In the genomic region with DNA sequence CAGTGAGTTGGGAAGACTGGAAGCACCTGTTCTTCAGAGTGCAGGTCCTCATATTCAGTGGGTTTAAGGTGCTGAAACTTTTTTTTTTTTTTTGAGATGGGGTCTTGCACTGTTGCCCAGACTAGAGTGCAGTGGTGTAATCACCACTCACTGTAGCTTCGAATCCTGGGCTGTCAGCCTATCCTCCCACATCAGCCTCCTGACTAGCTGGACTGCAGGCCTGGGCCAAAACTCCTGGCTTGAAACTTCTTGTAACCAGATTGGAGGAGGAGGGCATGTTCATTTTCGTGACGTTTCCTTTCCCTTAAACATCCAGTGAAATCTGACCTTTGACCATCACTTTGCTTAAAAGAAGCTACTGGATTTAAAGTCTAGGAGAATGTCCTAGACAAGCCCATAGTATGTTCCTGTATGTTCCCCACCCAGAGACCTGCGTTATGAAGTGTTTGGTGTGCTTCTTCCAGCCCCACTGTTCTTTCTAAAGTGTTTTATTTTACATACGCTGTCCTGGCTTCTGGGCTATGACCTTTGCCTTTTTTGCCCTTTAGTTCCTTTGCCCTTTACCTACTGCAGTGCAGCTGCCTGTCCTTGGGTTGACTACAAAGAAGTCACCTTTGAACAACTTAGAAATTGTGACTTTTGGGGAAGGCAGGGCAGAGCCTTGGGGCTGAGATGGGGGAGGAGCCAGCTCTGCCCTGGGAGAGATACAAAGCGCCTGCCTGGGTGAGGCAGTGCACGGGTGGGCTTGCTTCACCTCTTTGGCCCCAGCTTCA, we compare ENCODE assay signal across 9 cellular contexts. TPM values are rescaled to one million over a fixed set of nuclear protein-coding genes. Genes with fewer than 3 reads are reported as not detected.
DNase-seq lines count a peak whose midpoint lies in the region; ATAC-seq and TF ChIP-seq lines count a peak whose summit lies in the region.
"Had no signal": no experiment of that assay in that cellular context is flagged by ENCODE, and none has a peak within 500 bp of the region (broad histone marks: within the 10 kb centered on the region; RNA-seq: fewer than 3 reads in every experiment).

No MANE protein-coding gene starts in this region.

- no peak for ATAC-seq in activated T-helper 17 cell treated with anti-CD3 and anti-CD28 coated beads, Interleukin-2, amount 50 U/mL, for 72 hours (replicated peaks)
- ATAC-seq in foreskin keratinocyte (no peak), GM21526 (IDR thresholded peaks at IDR 0.05; ENCODE audit: low FRiP score, unreplicated experiment) (no peak)

- CTCF ChIA-PET in HEK293 (lab: Yijun Ruan, JAX): interaction anchor here (0.6 to 1.2 kb wide), 2 partner anchors 14 to 92 kb away, joined by 3 to 4 read pairs; no protein-coding TSS in a partner anchor

- peaks cover 39% of the 10 kb centered on the region for H3K36me3 Mint-ChIP-seq in activated T-helper 17 cell treated with anti-CD3 and anti-CD28 coated beads, Interleukin-2, amount 50 U/mL, for 72 hours (ENCODE audit: low read depth)

- no peaks in the 10 kb centered on the region for H3K9me3 ChIP-seq in HEK293 (ENCODE audit: control insufficient read depth, insufficient read depth, low read depth, low read length)

- no peaks in the 10 kb centered on the region for H3K27me3 Mint-ChIP-seq in activated T-helper 17 cell treated with anti-CD3 and anti-CD28 coated beads, Interleukin-2, amount 50 U/mL, for 72 hours

- H3K4me1 Mint-ChIP-seq in activated T-helper 17 cell treated with anti-CD3 and anti-CD28 coated beads, Interleukin-2, amount 50 U/mL, for 72 hours: peaks cover 66% of the 10 kb centered on the region

- peak overlapping the region; percentile 37 for H3K27ac Mint-ChIP-seq in activated T-helper 17 cell treated with anti-CD3 and anti-CD28 coated beads, Interleukin-2, amount 50 U/mL, for 72 hours

- H3K4me1 ChIP-seq in HEK293 (ENCODE audit: control insufficient read depth, insufficient read depth, low read length): peaks cover 42% of the 10 kb centered on the region
- H3K4me1 ChIP-seq in foreskin keratinocyte: peaks cover 18% of the 10 kb centered on the region

- no peak overlapping the region for H3K27ac ChIP-seq in HEK293 (ENCODE audit: extremely low read depth, low read depth, low read length)
- peak overlapping the region; percentile 36 for H3K27ac ChIP-seq in foreskin keratinocyte
- H3K27ac ChIP-seq in skin epidermis: peak overlapping the region in 13 of 21 experiments; percentile 13 to 81 (median 41)

- no peak for DNase-seq in foreskin keratinocyte
- DNase-seq in GM20000 (ENCODE audit: low spot score): no peak
- no peak for DNase-seq in activated CD4-positive, alpha-beta T cell treated with anti-CD3 and anti-CD28 coated beads for 48 hours
- DNase-seq in NCI-H1436 (lab: John Stamatoyannopoulos, UW): no peak
- DNase-seq: SIG-M5 had no signal

- POLR2A ChIA-PET in HEK293 (lab: Yijun Ruan, JAX): interaction anchor here (0.7 kb wide), 1 partner anchor 99 kb away, joined by 3 read pairs; a partner anchor contains a TSS

- no peaks in the 10 kb centered on the region for H3K9me3 Mint-ChIP-seq in activated T-helper 17 cell treated with anti-CD3 and anti-CD28 coated beads, Interleukin-2, amount 50 U/mL, for 72 hours

- H3K4me3 ChIP-seq in HEK293 (ENCODE audit: low read depth, low read length) (no peak overlapping the region), skin epidermis (no peak overlapping the region)

- peaks cover 0 to 24% of the 10 kb centered on the region in 2 experiments; a peak in 1 of 3 replicates for H3K36me3 ChIP-seq in HEK293 (ENCODE audit: control insufficient read depth in 2 of 2, insufficient read depth in 1 of 2, low read length in 2 of 2)

- no peak for TF ChIP-seq CTCF in HEK293 (tag by site-specific recombination; IDR thresholded peaks at IDR 0.05)
- TF ChIP-seq CTCF in foreskin keratinocyte (conservative IDR thresholded peaks at IDR 0.05): no peak
- no peak for TF ChIP-seq CTCF in GM20000 (IDR thresholded peaks at IDR 0.05; ENCODE audit: extremely low read depth, missing control alignments)

- no peak overlapping the region for H3K4me3 Mint-ChIP-seq in activated T-helper 17 cell treated with anti-CD3 and anti-CD28 coated beads, Interleukin-2, amount 50 U/mL, for 72 hours

- H3K27me3 ChIP-seq in foreskin keratinocyte: no peaks in the 10 kb centered on the region

TF ChIP-seq in HEK293, 187 proteins besides CTCF, POLR2A, EP300 and RAD21:
- TF ChIP-seq ZNF223 (tag by site-specific recombination; IDR thresholded peaks at IDR 0.05) (no peak), ZBTB8A (tag by site-specific recombination; IDR thresholded peaks at IDR 0.05) (no peak), ZNF121 (tag by site-specific recombination; IDR thresholded peaks at IDR 0.05) (peak; percentile 90), ZNF843 (tag by site-specific recombination; IDR thresholded peaks at IDR 0.05) (no peak)

RNA-seq across cellular contexts. Expression of a gene that starts 18.4 kb away (rescaled TPM):
- 10 to 100 TPM; 39.0 to 52.4 TPM for total RNA-seq in activated T-helper 17 cell treated with anti-CD3 and anti-CD28 coated beads, Interleukin-2, amount 50 U/mL, for 72 hours
- 14.9 and 20.9 TPM in 2 replicates for total RNA-seq in foreskin keratinocyte
- polyA plus RNA-seq in foreskin keratinocyte: 5.3 and 6.8 TPM in 2 replicates
